1 cellular context compared by ENCODE assay signal in genomic region chr6:72623808-72624207, GRCh38.
A peak's percentile ranks its signal among the peaks of the same experiment; 100 is the strongest.
TF ChIP-seq lines count a peak whose summit lies in the region.

No MANE protein-coding gene starts in this region.

TF ChIP-seq in HEK293, 187 proteins besides CTCF, POLR2A, EP300 and RAD21 (continued from another document):
- TF ChIP-seq KLF7 (tag by site-specific recombination; IDR thresholded peaks at IDR 0.05; ENCODE audit: borderline replicate concordance): no peak
- no peak for TF ChIP-seq MEIS1 (CRISPR knock-in tag; IDR thresholded peaks at IDR 0.05; ENCODE audit: borderline replicate concordance)
- TF ChIP-seq SALL2 (tag by site-specific recombination; IDR thresholded peaks at IDR 0.05; ENCODE audit: borderline replicate concordance): no peak
- peak; percentile 47 for TF ChIP-seq ATF2 (tag by site-specific recombination; IDR thresholded peaks at IDR 0.05; ENCODE audit: low read depth)
